ENCODE assay signal across 15 cellular contexts in genomic region chr2:181376999-181377398, GRCh38.
DNase-seq lines count a peak whose midpoint lies in the region; FAIRE-seq and TF ChIP-seq lines count a peak whose summit lies in the region.
"Had no signal": no experiment of that assay in that cellular context is flagged by ENCODE, and none has a peak within 500 bp of the region (broad histone marks: within the 10 kb centered on the region; RNA-seq: fewer than 3 reads in every experiment).

No MANE protein-coding gene starts in this region.

- H3K9me3 ChIP-seq in OCI-LY1 (ENCODE audit: low read length), result no peaks in the 10 kb centered on the region
- H3K9me3 ChIP-seq: A549 had no signal

- H3K27me3 Mint-ChIP-seq in MCF 10A (ENCODE audit: insufficient read depth, unreplicated experiment), result no peaks in the 10 kb centered on the region

- H3K9me2 ChIP-seq in OCI-LY1 (ENCODE audit: low read depth, low read length), result no peaks in the 10 kb centered on the region

- H3F3A ChIP-seq in OCI-LY1 (ENCODE audit: insufficient read depth, low read length), result no peaks in the 10 kb centered on the region

- peaks cover 48% of the 10 kb centered on the region for H3K4me1 ChIP-seq in OCI-LY1 (ENCODE audit: insufficient read depth, low read length, severe bottlenecking)
- H3K4me1 ChIP-seq: A549 had no signal

- no peaks in the 10 kb centered on the region for H3K27me3 ChIP-seq in OCI-LY1 (ENCODE audit: insufficient read depth, low read length)

- peak overlapping the region; percentile 74; the same call in 1 of the 2 replicates for H3K4me2 ChIP-seq in OCI-LY1 (ENCODE audit: low read length)
- H3K4me2 ChIP-seq: A549 had no signal

- no peaks in the 10 kb centered on the region for H3K4me1 Mint-ChIP-seq in MCF 10A (ENCODE audit: insufficient read depth, unreplicated experiment)

- TF ChIP-seq CTCF in OCI-LY1 (IDR thresholded peaks at IDR 0.05; ENCODE audit: low read length) (no peak), MCF 10A (IDR thresholded peaks at IDR 0.05; ENCODE audit: unreplicated experiment) (no peak)

- H3K79me2 ChIP-seq in OCI-LY1 (ENCODE audit: insufficient read depth, low read length), result no peaks in the 10 kb centered on the region

- H3K27ac Mint-ChIP-seq in MCF 10A (ENCODE audit: low read depth, unreplicated experiment), result no peak overlapping the region
- H3K27ac Mint-ChIP-seq: CD14-positive monocyte; CD8-positive, alpha-beta T cell; HFFc6 had no signal

- H2AFZ ChIP-seq in OCI-LY1 (ENCODE audit: low read length), result no peak overlapping the region

- H3K36me3 Mint-ChIP-seq in MCF 10A (ENCODE audit: insufficient read depth, unreplicated experiment), result peaks cover 6% of the 10 kb centered on the region
- H3K36me3 Mint-ChIP-seq: CD14-positive monocyte had no signal

- H3K4me3 Mint-ChIP-seq in MCF 10A (ENCODE audit: unreplicated experiment), result no peak overlapping the region
- H3K4me3 Mint-ChIP-seq: CD14-positive monocyte; CD8-positive, alpha-beta T cell; HFFc6 had no signal

- intact Hi-C loops in MCF 10A (cut with micrococcal nuclease), result no loop called here

- POLR2A ChIA-PET in MCF 10A (lab: Yijun Ruan, JAX), result no interaction called here

- no peaks in the 10 kb centered on the region for H3K9me3 Mint-ChIP-seq in MCF 10A (ENCODE audit: unreplicated experiment)
- H3K9me3 Mint-ChIP-seq: CD14-positive monocyte; CD8-positive, alpha-beta T cell; HFFc6 had no signal

- peak; percentile 49 for FAIRE-seq in colon (lab: Jason Lieb, UNC)
- FAIRE-seq: A549, D721Med, HepG2 had no signal

- no peak overlapping the region for H3K27ac ChIP-seq in OCI-LY1 (ENCODE audit: low read depth, low read length, poor library complexity, severe bottlenecking)
- H3K27ac ChIP-seq: A549 had no signal

- DNase-seq in EH (ENCODE audit: low read depth), result peak; percentile 16
- no peak for DNase-seq in DMS153 treated with DMSO at 0.1 percent for 48 hours (lab: John Stamatoyannopoulos, UW; ENCODE audit: unreplicated experiment)
- no peak for DNase-seq in MCF 10A (ENCODE audit: unreplicated experiment)
- no peak for DNase-seq in mesenteric fat pad (ENCODE audit: low spot score)
- DNase-seq: CD8-positive, alpha-beta T cell; COR-L47; DMS153; HCEC 1CT; HFFc6 had no signal

- H3K4me3 ChIP-seq in OCI-LY1 (ENCODE audit: low read depth, low read length, poor library complexity, severe bottlenecking), result peak overlapping the region; percentile 43
- H3K4me3 ChIP-seq: A549 had no signal

- no peaks in the 10 kb centered on the region for H3K36me3 ChIP-seq in OCI-LY1 (ENCODE audit: insufficient read depth, low read length)

- BruUV-seq in MCF 10A (replicated peaks; lab: Mats Ljungman, UMichigan), result no TSS peak

- no peak overlapping the region; the same call in 1 of the 2 replicates for H3K9ac ChIP-seq in OCI-LY1 (ENCODE audit: low read length)

- CTCF ChIA-PET in MCF 10A (lab: Yijun Ruan, JAX), result no interaction called here

- H4K20me1 ChIP-seq in OCI-LY1 (ENCODE audit: insufficient read depth, low read length), result no peaks in the 10 kb centered on the region
